9 cellular contexts compared by ENCODE assay signal in the genomic region with DNA sequence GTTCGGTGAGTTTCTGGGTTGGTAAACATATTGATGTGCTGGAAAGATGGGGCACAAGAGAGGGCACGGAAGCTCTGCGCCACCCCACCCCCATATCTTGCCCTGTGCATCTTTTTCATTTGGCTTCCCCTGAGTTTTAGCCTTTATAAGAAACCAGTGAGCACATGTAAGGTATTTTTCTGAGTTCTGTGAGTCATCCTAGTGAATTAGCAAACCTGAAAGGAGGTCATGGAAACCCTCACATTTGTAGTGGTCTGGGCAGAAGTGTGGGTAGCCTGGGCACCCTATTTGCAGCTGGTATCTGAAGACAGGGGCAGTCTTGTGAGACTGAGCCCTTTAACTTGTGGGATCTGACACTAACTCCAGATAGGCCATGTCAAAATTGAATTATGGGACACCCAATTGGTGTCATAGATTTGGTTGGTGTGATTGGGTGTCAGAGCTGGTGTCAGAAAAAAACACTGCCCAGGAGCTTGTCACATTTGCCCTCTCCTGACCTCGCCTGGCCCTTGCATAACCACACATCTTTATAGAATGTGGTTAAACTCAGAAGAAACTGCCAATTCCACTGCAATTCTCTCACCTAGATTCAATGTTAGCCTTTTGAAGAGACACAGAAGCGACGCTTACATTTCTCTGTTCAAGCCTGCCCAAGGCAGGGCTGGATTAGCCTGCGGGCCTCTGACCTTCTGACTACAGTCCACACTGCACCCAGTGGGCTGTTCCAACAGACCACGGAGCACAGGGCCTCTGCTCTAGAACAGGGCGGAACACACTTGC. TPM values are rescaled to one million over a fixed set of nuclear protein-coding genes. Genes with fewer than 3 reads are reported as not detected.
DNase-seq lines count a peak whose midpoint lies in the region; ATAC-seq and TF ChIP-seq lines count a peak whose summit lies in the region.
"Had no signal": no experiment of that assay in that cellular context is flagged by ENCODE, and none has a peak within 500 bp of the region (broad histone marks: within the 10 kb centered on the region; RNA-seq: fewer than 3 reads in every experiment).

No MANE protein-coding gene starts in this region.

- ATAC-seq in HG03378 (IDR thresholded peaks at IDR 0.05; ENCODE audit: unreplicated experiment), result peak; percentile 65
- ATAC-seq in stimulated activated memory B cell treated with anti-CD40 and anti-IgM and Interleukin-4, amounts not matched to agents 10 μg/mL and 1 μg/mL and 100 μg/mL, for 72 hours, result peak; percentile 89

- H3K27me3 Mint-ChIP-seq in activated CD4-positive, alpha-beta T cell treated with anti-CD3 and anti-CD28 coated beads, Interleukin-2, amount 10 ng/mL, durations not matched to agents 7 days and 5 days, result no peaks in the 10 kb centered on the region
- H3K27me3 Mint-ChIP-seq in stimulated activated memory B cell treated with anti-CD40 and anti-IgM and Interleukin-4, amounts not matched to agents 10 μg/mL and 1 μg/mL and 100 μg/mL, for 72 hours, result no peaks in the 10 kb centered on the region

- no peak for TF ChIP-seq CTCF in fibroblast of villous mesenchyme (IDR thresholded peaks at IDR 0.05; ENCODE audit: insufficient read depth, low read depth, low read length)

- peaks cover 18% of the 10 kb centered on the region for H3K36me3 Mint-ChIP-seq in activated CD4-positive, alpha-beta T cell treated with anti-CD3 and anti-CD28 coated beads, Interleukin-2, amount 10 ng/mL, durations not matched to agents 7 days and 5 days (ENCODE audit: low read depth)
- no peaks in the 10 kb centered on the region for H3K36me3 Mint-ChIP-seq in stimulated activated memory B cell treated with anti-CD40 and anti-IgM and Interleukin-4, amounts not matched to agents 10 μg/mL and 1 μg/mL and 100 μg/mL, for 72 hours

- peaks cover 8% of the 10 kb centered on the region for H3K9me3 Mint-ChIP-seq in activated CD4-positive, alpha-beta T cell treated with anti-CD3 and anti-CD28 coated beads, Interleukin-2, amount 10 ng/mL, durations not matched to agents 7 days and 5 days
- no peaks in the 10 kb centered on the region for H3K9me3 Mint-ChIP-seq in stimulated activated memory B cell treated with anti-CD40 and anti-IgM and Interleukin-4, amounts not matched to agents 10 μg/mL and 1 μg/mL and 100 μg/mL, for 72 hours

- H3K4me1 Mint-ChIP-seq in activated CD4-positive, alpha-beta T cell treated with anti-CD3 and anti-CD28 coated beads, Interleukin-2, amount 10 ng/mL, durations not matched to agents 7 days and 5 days, result peaks cover 64% of the 10 kb centered on the region
- peaks cover 20% of the 10 kb centered on the region for H3K4me1 Mint-ChIP-seq in stimulated activated memory B cell treated with anti-CD40 and anti-IgM and Interleukin-4, amounts not matched to agents 10 μg/mL and 1 μg/mL and 100 μg/mL, for 72 hours

- CTCF ChIA-PET in activated CD4-positive, alpha-beta T cell treated with anti-CD3 and anti-CD28 coated beads, Interleukin-2, amount 10 ng/mL, durations not matched to agents 7 days and 5 days (lab: Charles Lee), result interaction anchor here (0.7 to 2.7 kb wide), 10 partner anchors 8 to 165 kb away, joined by 3 to 28 read pairs (median 4); a partner anchor contains a TSS

- H3K4me3 Mint-ChIP-seq in activated CD4-positive, alpha-beta T cell treated with anti-CD3 and anti-CD28 coated beads, Interleukin-2, amount 10 ng/mL, durations not matched to agents 7 days and 5 days, result peak overlapping the region; percentile 16
- no peak overlapping the region for H3K4me3 Mint-ChIP-seq in stimulated activated memory B cell treated with anti-CD40 and anti-IgM and Interleukin-4, amounts not matched to agents 10 μg/mL and 1 μg/mL and 100 μg/mL, for 72 hours

- POLR2A ChIA-PET in activated CD4-positive, alpha-beta T cell treated with anti-CD3 and anti-CD28 coated beads, Interleukin-2, amount 10 ng/mL, durations not matched to agents 7 days and 5 days (lab: Charles Lee), result interaction anchor here (0.5 to 1.6 kb wide), 2 partner anchors 12 to 53 kb away, joined by 4 to 5 read pairs; a partner anchor contains a TSS

- H3K4me3 ChIP-seq in fibroblast of villous mesenchyme (ENCODE audit: low read depth, low read length), result no peak overlapping the region
- H3K4me3 ChIP-seq: lower lobe of right lung had no signal

- H3K27ac Mint-ChIP-seq in activated CD4-positive, alpha-beta T cell treated with anti-CD3 and anti-CD28 coated beads, Interleukin-2, amount 10 ng/mL, durations not matched to agents 7 days and 5 days, result peak overlapping the region; percentile 90
- peak overlapping the region; percentile 76 for H3K27ac Mint-ChIP-seq in stimulated activated memory B cell treated with anti-CD40 and anti-IgM and Interleukin-4, amounts not matched to agents 10 μg/mL and 1 μg/mL and 100 μg/mL, for 72 hours

- DNase-seq in activated CD4-positive, alpha-beta T cell treated with anti-CD3 and anti-CD28 coated beads, Interleukin-2, amount 10 ng/mL, durations not matched to agents 7 days and 5 days, result peak; percentile 49
- peak; percentile 12 for DNase-seq in fibroblast of villous mesenchyme (ENCODE audit: low read depth)
- DNase-seq in NCI-H146 treated with DMSO at 0.1 percent for 48 hours (lab: John Stamatoyannopoulos, UW; ENCODE audit: unreplicated experiment), result no peak
- no peak for DNase-seq in NCI-H1436 (lab: John Stamatoyannopoulos, UW)
- DNase-seq in ureter (ENCODE audit: low spot score), result no peak
- DNase-seq: lower lobe of right lung, NCI-H524 had no signal

RNA-seq across cellular contexts. Expression of a gene that starts 12.0 kb away (rescaled TPM):
- total RNA-seq in activated CD4-positive, alpha-beta T cell treated with anti-CD3 and anti-CD28 coated beads, Interleukin-2, amount 10 ng/mL, durations not matched to agents 7 days and 5 days, result 10 to 100 TPM; 39.7 to 41.1 TPM
- total RNA-seq in fibroblast of villous mesenchyme (17.4 and 19.9 TPM in 2 replicates), ureter (12.7 TPM)

RNA-seq across cellular contexts. Expression of a gene that starts 51.2 kb away (rescaled TPM):
- 10 to 100 TPM; 54.2 to 55.8 TPM for total RNA-seq in activated CD4-positive, alpha-beta T cell treated with anti-CD3 and anti-CD28 coated beads, Interleukin-2, amount 10 ng/mL, durations not matched to agents 7 days and 5 days
- 40.6 and 57.0 TPM in 2 replicates for total RNA-seq in fibroblast of villous mesenchyme
- total RNA-seq in ureter, result 55.2 TPM

Comparison
In these comparisons a context has a peak if more than half of its experiments do, and no peak if none do; other contexts are left out.
1. DNase-seq: peak in activated CD4-positive, alpha-beta T cell treated with anti-CD3 and anti-CD28 coated beads, Interleukin-2, amount 10 ng/mL, durations not matched to agents 7 days and 5 days (single experiment) and fibroblast of villous mesenchyme (single experiment); none in NCI-H146 treated with DMSO at 0.1 percent for 48 hours (single experiment), NCI-H1436 (single experiment) and ureter (single experiment).